In the genomic region with DNA sequence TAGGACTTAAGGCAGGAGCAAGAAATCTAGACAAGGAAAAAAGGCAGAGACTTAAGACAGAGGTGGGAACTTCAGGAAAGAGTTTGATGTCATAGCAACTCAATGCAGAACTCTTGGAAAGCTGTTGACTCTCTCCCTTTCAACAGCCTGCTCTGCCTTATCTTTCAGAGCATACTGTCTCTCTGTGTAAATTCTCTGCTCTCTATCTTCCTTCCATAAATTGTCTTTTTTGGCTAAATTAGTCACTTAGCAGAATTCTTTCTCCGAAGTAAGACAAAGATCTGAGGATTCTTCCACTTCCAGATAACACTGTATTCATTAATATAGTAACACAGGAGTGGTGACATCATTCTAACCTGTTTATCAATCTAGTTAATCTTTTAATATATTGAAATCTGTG, we compare ENCODE assay signal across 11 cellular contexts.
"Had no signal": no experiment of that assay in that cellular context is flagged by ENCODE, and none has a peak within 500 bp of the region (broad histone marks: within the 10 kb centered on the region; RNA-seq: fewer than 3 reads in every experiment).

No MANE protein-coding gene starts in this region.

- H3K27ac ChIP-seq: GM23248 had no signal

- H2AFZ ChIP-seq: GM23248, GM23338 had no signal

- FAIRE-seq: H1, H54 had no signal

- H3K9ac ChIP-seq: GM23248 had no signal

- H3K36me3 ChIP-seq: HAP-1 had no signal

- H3K4me3 Mint-ChIP-seq: GM23338, H9, HFFc6 had no signal

- H3K4me2 ChIP-seq: GM23338 had no signal

- ATAC-seq: GM23338, HCT116 had no signal

- DNase-seq: GOT3, H7, H9, HCEC 1CT, HFFc6 had no signal

- H3K4me1 Mint-ChIP-seq: GM23338, H9 had no signal

- H3K9me3 ChIP-seq: HAP-1 had no signal

- H3K27ac Mint-ChIP-seq: GM23338, H9, HFFc6 had no signal

- H3K4me3 ChIP-seq: GM23248, GM23338, HAP-1 had no signal

- H3K4me1 ChIP-seq: HAP-1 had no signal

- H3K9me3 Mint-ChIP-seq: GM23338, H9 had no signal
